Comparison of ENCODE assay signal across 36 cellular contexts in genomic region chr12:4434299-4434698, GRCh38. TPM values are rescaled to one million over a fixed set of nuclear protein-coding genes. Genes with fewer than 3 reads are reported as not detected.
DNase-seq lines count a peak whose midpoint lies in the region; ATAC-seq, FAIRE-seq and TF ChIP-seq lines count a peak whose summit lies in the region.
"Had no signal": no experiment of that assay in that cellular context is flagged by ENCODE, and none has a peak within 500 bp of the region (broad histone marks: within the 10 kb centered on the region; RNA-seq: fewer than 3 reads in every experiment).

No MANE protein-coding gene starts in this region.

- peak; percentile 34 for DNase-seq in right atrium auricular region (ENCODE audit: low spot score)
- DNase-seq in cardiac septum (ENCODE audit: low spot score) = no peak
- peak; percentile 51 for DNase-seq in osteocyte (ENCODE audit: extremely low spot score, unreplicated experiment)
- DNase-seq in urothelium cell line (ENCODE audit: low spot score) = no peak
- DNase-seq in NCI-H345 treated with DMSO at 0.1 percent for 48 hours (lab: John Stamatoyannopoulos, UW; ENCODE audit: unreplicated experiment) = no peak
- DNase-seq in activated CD4-positive, alpha-beta memory T cell treated with anti-CD3 and anti-CD28 coated beads, Interleukin-2, amount 10 ng/mL, durations not matched to agents 7 days and 5 days = no peak
- DNase-seq: activated CD4-positive, alpha-beta memory T cell treated with anti-CD3 and anti-CD28 coated beads for 36 hours; activated effector memory CD4-positive, alpha-beta T cell treated with anti-CD3 and anti-CD28 coated beads, Interleukin-2, amount 50 U/mL, for 16 hours; activated naive CD8-positive, alpha-beta T cell treated with anti-CD3 and anti-CD28 coated beads for 36 hours; activated T-cell treated with anti-CD3 and anti-CD28 coated beads, Interleukin-2, amount 50 U/mL, for 1 hour; anterior cingulate cortex; effector memory CD4-positive, alpha-beta T cell; immature natural killer cell; NCI-H1417 treated with DMSO at 0.1 percent for 48 hours; NCI-H2081; NCI-H526; NK-92 treated with Interleukin-12 subunit alpha and Interleukin-12 subunit beta, amount 100 ng/mL, for 24 hours; PC-9; sigmoid colon; SK-N-SH; stimulated activated CD4-positive, alpha-beta T cell treated with anti-CD3 and anti-CD28 coated beads, Interleukin-4, amount 100 ng/mL, for 4 hours had no signal

- H3K36me3 ChIP-seq in right atrium auricular region = no peaks in the 10 kb centered on the region
- H3K36me3 ChIP-seq: prostate gland, sigmoid colon had no signal

- H3K27ac Mint-ChIP-seq in dendritic cell treated with granulocyte-macrophage colony-stimulating factor and Interleukin-4, amounts not matched to agents 40 ng/mL and 50 ng/mL, for 4 days = peak overlapping the region; percentile 84
- no peak overlapping the region for H3K27ac Mint-ChIP-seq in osteocyte (ENCODE audit: unreplicated experiment)
- no peak overlapping the region for H3K27ac Mint-ChIP-seq in activated CD4-positive, alpha-beta memory T cell treated with anti-CD3 and anti-CD28 coated beads, Interleukin-2, amount 10 ng/mL, durations not matched to agents 7 days and 5 days
- H3K27ac Mint-ChIP-seq: activated CD4-positive, alpha-beta memory T cell treated with anti-CD3 and anti-CD28 coated beads for 36 hours; activated naive CD8-positive, alpha-beta T cell treated with anti-CD3 and anti-CD28 coated beads for 36 hours; CD8-positive, alpha-beta memory T cell; immature natural killer cell; stimulated activated effector memory CD8-positive, alpha-beta T cell treated with anti-CD3 and anti-CD28 coated beads, Interleukin-12 subunit alpha, Interleukin-12 subunit beta, amount 100 ng/mL, for 72 hours; T-helper 1 cell treated with Interleukin-12 subunit alpha and Interleukin-12 subunit beta and Interleukin-4 antibody, amounts not matched to agents 30 μg/mL and 1 μg/mL, for 36 hours had no signal

- intact Hi-C loops in cardiac septum (cut with DNase I) = no loop called here
- intact Hi-C loops in dendritic cell treated with granulocyte-macrophage colony-stimulating factor and Interleukin-4, amounts not matched to agents 40 ng/mL and 50 ng/mL, for 4 days (cut with micrococcal nuclease) = loop anchor here (2.0 kb wide), 1 partner anchor 39 kb away; no protein-coding TSS in a partner anchor

- H3K4me3 Mint-ChIP-seq in dendritic cell treated with granulocyte-macrophage colony-stimulating factor and Interleukin-4, amounts not matched to agents 40 ng/mL and 50 ng/mL, for 4 days = peak overlapping the region; percentile 41
- no peak overlapping the region for H3K4me3 Mint-ChIP-seq in osteocyte (ENCODE audit: unreplicated experiment)
- no peak overlapping the region for H3K4me3 Mint-ChIP-seq in activated CD4-positive, alpha-beta memory T cell treated with anti-CD3 and anti-CD28 coated beads, Interleukin-2, amount 10 ng/mL, durations not matched to agents 7 days and 5 days
- H3K4me3 Mint-ChIP-seq: activated CD4-positive, alpha-beta memory T cell treated with anti-CD3 and anti-CD28 coated beads for 36 hours; activated naive CD8-positive, alpha-beta T cell treated with anti-CD3 and anti-CD28 coated beads for 36 hours; CD8-positive, alpha-beta memory T cell; immature natural killer cell; stimulated activated effector memory CD8-positive, alpha-beta T cell treated with anti-CD3 and anti-CD28 coated beads, Interleukin-12 subunit alpha, Interleukin-12 subunit beta, amount 100 ng/mL, for 72 hours; T-helper 1 cell treated with Interleukin-12 subunit alpha and Interleukin-12 subunit beta and Interleukin-4 antibody, amounts not matched to agents 30 μg/mL and 1 μg/mL, for 36 hours had no signal

- POLR2A ChIA-PET in activated CD4-positive, alpha-beta memory T cell treated with anti-CD3 and anti-CD28 coated beads, Interleukin-2, amount 10 ng/mL, durations not matched to agents 7 days and 5 days (lab: Charles Lee) = no interaction called here

- no peak for ATAC-seq in GM19455 (IDR thresholded peaks at IDR 0.05; ENCODE audit: unreplicated experiment)
- ATAC-seq: activated CD4-positive, CD25-positive, alpha-beta regulatory T cell treated with anti-CD3 and anti-CD28 coated beads, Interleukin-2, amount 50 U/mL, for 24 hours; HepG2; stimulated activated effector memory CD8-positive, alpha-beta T cell treated with anti-CD3 and anti-CD28 coated beads, Interleukin-12 subunit alpha, Interleukin-12 subunit beta, amount 100 ng/mL, for 72 hours had no signal

- no peaks in the 10 kb centered on the region for H3K4me1 ChIP-seq in right atrium auricular region
- H3K4me1 ChIP-seq: prostate gland, sigmoid colon had no signal

- no peaks in the 10 kb centered on the region for H3K9me3 Mint-ChIP-seq in dendritic cell treated with granulocyte-macrophage colony-stimulating factor and Interleukin-4, amounts not matched to agents 40 ng/mL and 50 ng/mL, for 4 days
- no peaks in the 10 kb centered on the region for H3K9me3 Mint-ChIP-seq in osteocyte (ENCODE audit: unreplicated experiment)
- H3K9me3 Mint-ChIP-seq in activated CD4-positive, alpha-beta memory T cell treated with anti-CD3 and anti-CD28 coated beads, Interleukin-2, amount 10 ng/mL, durations not matched to agents 7 days and 5 days = no peaks in the 10 kb centered on the region
- H3K9me3 Mint-ChIP-seq: activated CD4-positive, alpha-beta memory T cell treated with anti-CD3 and anti-CD28 coated beads for 36 hours; activated naive CD8-positive, alpha-beta T cell treated with anti-CD3 and anti-CD28 coated beads for 36 hours; CD8-positive, alpha-beta memory T cell; immature natural killer cell; stimulated activated effector memory CD8-positive, alpha-beta T cell treated with anti-CD3 and anti-CD28 coated beads, Interleukin-12 subunit alpha, Interleukin-12 subunit beta, amount 100 ng/mL, for 72 hours; T-helper 1 cell treated with Interleukin-12 subunit alpha and Interleukin-12 subunit beta and Interleukin-4 antibody, amounts not matched to agents 30 μg/mL and 1 μg/mL, for 36 hours had no signal

- FAIRE-seq in urothelium cell line (lab: Jason Lieb, UNC) = peak; percentile 32
- FAIRE-seq: A204.1, bronchial epithelial cell, GM19239, HepG2, TTC549 had no signal

- peaks cover 94% of the 10 kb centered on the region for H3K4me1 Mint-ChIP-seq in dendritic cell treated with granulocyte-macrophage colony-stimulating factor and Interleukin-4, amounts not matched to agents 40 ng/mL and 50 ng/mL, for 4 days (ENCODE audit: low read depth)
- H3K4me1 Mint-ChIP-seq in osteocyte (ENCODE audit: unreplicated experiment) = no peaks in the 10 kb centered on the region
- H3K4me1 Mint-ChIP-seq in activated CD4-positive, alpha-beta memory T cell treated with anti-CD3 and anti-CD28 coated beads, Interleukin-2, amount 10 ng/mL, durations not matched to agents 7 days and 5 days = peaks cover 7% of the 10 kb centered on the region
- H3K4me1 Mint-ChIP-seq: CD8-positive, alpha-beta memory T cell; immature natural killer cell; stimulated activated effector memory CD8-positive, alpha-beta T cell treated with anti-CD3 and anti-CD28 coated beads, Interleukin-12 subunit alpha, Interleukin-12 subunit beta, amount 100 ng/mL, for 72 hours had no signal

- no peak overlapping the region for H3K4me3 ChIP-seq in right atrium auricular region
- H3K4me3 ChIP-seq: PC-9, prostate gland, sigmoid colon had no signal

- TF ChIP-seq CTCF in right atrium auricular region (IDR thresholded peaks at IDR 0.05) = no peak
- TF ChIP-seq CTCF in osteocyte (IDR thresholded peaks at IDR 0.05) = no peak

- peaks cover 8% of the 10 kb centered on the region for H3K36me3 Mint-ChIP-seq in dendritic cell treated with granulocyte-macrophage colony-stimulating factor and Interleukin-4, amounts not matched to agents 40 ng/mL and 50 ng/mL, for 4 days (ENCODE audit: low read depth)
- no peaks in the 10 kb centered on the region for H3K36me3 Mint-ChIP-seq in osteocyte (ENCODE audit: unreplicated experiment)
- no peaks in the 10 kb centered on the region for H3K36me3 Mint-ChIP-seq in activated CD4-positive, alpha-beta memory T cell treated with anti-CD3 and anti-CD28 coated beads, Interleukin-2, amount 10 ng/mL, durations not matched to agents 7 days and 5 days (ENCODE audit: low read depth)
- H3K36me3 Mint-ChIP-seq: activated CD4-positive, alpha-beta memory T cell treated with anti-CD3 and anti-CD28 coated beads for 36 hours; CD8-positive, alpha-beta memory T cell; immature natural killer cell; stimulated activated effector memory CD8-positive, alpha-beta T cell treated with anti-CD3 and anti-CD28 coated beads, Interleukin-12 subunit alpha, Interleukin-12 subunit beta, amount 100 ng/mL, for 72 hours had no signal

- H3K27ac ChIP-seq in right atrium auricular region = no peak overlapping the region
- H3K27ac ChIP-seq: PC-9, prostate gland, sigmoid colon had no signal

- H3K9me3 ChIP-seq in right atrium auricular region = no peaks in the 10 kb centered on the region
- H3K9me3 ChIP-seq: prostate gland, sigmoid colon, SK-N-SH had no signal

- H3K27me3 ChIP-seq in right atrium auricular region = no peaks in the 10 kb centered on the region
- H3K27me3 ChIP-seq: sigmoid colon had no signal

- H3K27me3 Mint-ChIP-seq in dendritic cell treated with granulocyte-macrophage colony-stimulating factor and Interleukin-4, amounts not matched to agents 40 ng/mL and 50 ng/mL, for 4 days = no peaks in the 10 kb centered on the region
- H3K27me3 Mint-ChIP-seq in osteocyte (ENCODE audit: unreplicated experiment) = peaks cover 3% of the 10 kb centered on the region
- H3K27me3 Mint-ChIP-seq in activated CD4-positive, alpha-beta memory T cell treated with anti-CD3 and anti-CD28 coated beads, Interleukin-2, amount 10 ng/mL, durations not matched to agents 7 days and 5 days = peaks cover 16% of the 10 kb centered on the region
- H3K27me3 Mint-ChIP-seq: activated CD4-positive, alpha-beta memory T cell treated with anti-CD3 and anti-CD28 coated beads for 36 hours; activated naive CD8-positive, alpha-beta T cell treated with anti-CD3 and anti-CD28 coated beads for 36 hours had no signal

- CTCF ChIA-PET in activated CD4-positive, alpha-beta memory T cell treated with anti-CD3 and anti-CD28 coated beads, Interleukin-2, amount 10 ng/mL, durations not matched to agents 7 days and 5 days (lab: Charles Lee) = no interaction called here

RNA-seq across cellular contexts. Expression of gene FGF6, which starts 11.3 kb away (rescaled TPM):
- total RNA-seq in right atrium auricular region = not detected
- total RNA-seq in cardiac septum = not detected
- total RNA-seq in osteocyte = not detected in 2 replicates
- total RNA-seq in activated CD4-positive, alpha-beta memory T cell treated with anti-CD3 and anti-CD28 coated beads, Interleukin-2, amount 10 ng/mL, durations not matched to agents 7 days and 5 days = not detected
- total RNA-seq: activated CD4-positive, alpha-beta memory T cell treated with anti-CD3 and anti-CD28 coated beads for 36 hours; activated naive CD8-positive, alpha-beta T cell treated with anti-CD3 and anti-CD28 coated beads for 36 hours; bronchial epithelial cell; CD8-positive, alpha-beta memory T cell; epithelial cell of proximal tubule; glomerular endothelial cell; H4; HepG2; PC-9; prostate gland; sigmoid colon had no signal

RNA-seq across cellular contexts. Expression of gene FGF23, which starts 54.8 kb away (rescaled TPM):
- total RNA-seq in right atrium auricular region (under 1 TPM in 1 of 2 donors, not detected in 1; 0.08 TPM), cardiac septum (0.46 TPM), osteocyte (not detected in 2 replicates)
- total RNA-seq in activated CD4-positive, alpha-beta memory T cell treated with anti-CD3 and anti-CD28 coated beads, Interleukin-2, amount 10 ng/mL, durations not matched to agents 7 days and 5 days = not detected
- total RNA-seq: activated CD4-positive, alpha-beta memory T cell treated with anti-CD3 and anti-CD28 coated beads for 36 hours; activated naive CD8-positive, alpha-beta T cell treated with anti-CD3 and anti-CD28 coated beads for 36 hours; bronchial epithelial cell; CD8-positive, alpha-beta memory T cell; epithelial cell of proximal tubule; glomerular endothelial cell; H4; HepG2; PC-9; prostate gland; sigmoid colon had no signal

Comparison
In these comparisons a context has a peak if more than half of its experiments do, and no peak if none do; other contexts are left out.
1. DNase-seq: peak in right atrium auricular region (single experiment) and osteocyte (single experiment); none in cardiac septum (single experiment), urothelium cell line (single experiment), NCI-H345 treated with DMSO at 0.1 percent for 48 hours (single experiment) and activated CD4-positive, alpha-beta memory T cell treated with anti-CD3 and anti-CD28 coated beads, Interleukin-2, amount 10 ng/mL, durations not matched to agents 7 days and 5 days (single experiment).